In the genomic region with DNA sequence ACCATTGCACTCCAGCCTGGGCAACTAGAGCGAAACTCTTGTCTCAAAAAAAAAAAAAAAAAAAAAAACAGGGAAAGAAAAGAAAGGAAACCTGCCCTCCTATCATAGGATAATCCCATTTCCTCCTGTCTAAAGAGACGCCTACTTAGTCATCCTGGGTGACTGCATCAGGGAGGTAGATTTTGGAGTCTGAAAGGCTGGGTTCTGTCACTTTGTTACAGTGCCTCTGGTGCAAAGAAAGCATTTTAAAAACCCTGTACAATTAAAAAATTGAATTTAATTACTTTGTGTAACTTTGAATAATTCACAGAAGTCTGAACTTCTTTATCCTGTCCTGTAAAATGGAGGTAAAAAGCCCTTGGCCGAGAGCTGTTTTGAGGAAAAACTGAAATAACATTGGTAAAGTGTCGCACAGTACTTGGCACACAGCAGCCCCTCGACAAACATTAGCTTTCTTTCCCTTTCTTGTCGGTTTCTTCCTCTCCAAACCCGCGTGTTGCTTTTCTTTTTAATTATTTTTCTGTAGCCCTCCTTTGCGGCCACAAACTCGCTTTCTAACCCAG, we compare ENCODE assay signal across 8 cellular contexts. TPM values are rescaled to one million over a fixed set of nuclear protein-coding genes. Genes with fewer than 3 reads are reported as not detected.
A peak's percentile ranks its signal among the peaks of the same experiment; 100 is the strongest.
DNase-seq lines count a peak whose midpoint lies in the region; ATAC-seq and TF ChIP-seq lines count a peak whose summit lies in the region.

No MANE protein-coding gene starts in this region.

- DNase-seq in left ventricle myocardium inferior (no peak), Right ventricle myocardium superior (no peak), WERI-Rb-1 (no peak), glomerular visceral epithelial cell (ENCODE audit: extremely low spot score) (peak; percentile 64), dedifferentiated amniotic fluid mesenchymal stem cell (ENCODE audit: extremely low spot score) (no peak)

- H3K27ac ChIP-seq in left ventricle myocardium inferior (replicated peaks) (peak overlapping the region; percentile 88), WERI-Rb-1 (peak overlapping the region; percentile 81), skeletal muscle tissue (ENCODE audit: low read depth, low read length) (peak overlapping the region; percentile 69)

- H3K4me1 ChIP-seq in left ventricle myocardium inferior, result peaks cover 26% of the 10 kb centered on the region
- H3K4me1 ChIP-seq in skeletal muscle tissue (ENCODE audit: control insufficient read depth in 3 of 3, insufficient read depth in 3 of 3, low read length in 3 of 3), result peaks cover 3 to 12% (median 7%) of the 10 kb centered on the region in 3 donors

- H3K4me3 ChIP-seq in left ventricle myocardium inferior, result peak overlapping the region; percentile 88
- peak overlapping the region; percentile 87 for H3K4me3 ChIP-seq in WERI-Rb-1 (ENCODE audit: low read depth, low read length)
- peak overlapping the region; percentile 73 to 91 (median 80) for H3K4me3 ChIP-seq in skeletal muscle tissue (ENCODE audit: low read length in 3 of 3)

- H3K9me3 ChIP-seq in left ventricle myocardium inferior (replicated peaks) (no peaks in the 10 kb centered on the region), WERI-Rb-1 (ENCODE audit: severe bottlenecking) (no peaks in the 10 kb centered on the region), skeletal muscle tissue (ENCODE audit: control insufficient read depth in 3 of 3, low read length in 3 of 3) (no peaks in the 10 kb centered on the region)

- peak overlapping the region; percentile 73 to 87 (median 82) for H3K9ac ChIP-seq in skeletal muscle tissue (ENCODE audit: low read depth in 1 of 3, low read length in 3 of 3)

- ATAC-seq in Right ventricle myocardium superior (ENCODE audit: poor library complexity), result no peak
- no peak for ATAC-seq in GM18909 (IDR thresholded peaks at IDR 0.05; ENCODE audit: poor library complexity, unreplicated experiment)
- no peak for ATAC-seq in HG02588 (IDR thresholded peaks at IDR 0.05; ENCODE audit: unreplicated experiment)

- intact Hi-C loops in left ventricle myocardium inferior (cut with micrococcal nuclease) (no loop called here), Right ventricle myocardium superior (cut with DNase I) (loop anchor here (10.0 kb wide), 1 partner anchor 46 kb away; a partner anchor contains a TSS)

- TF ChIP-seq CTCF in left ventricle myocardium inferior (IDR thresholded peaks at IDR 0.05; ENCODE audit: borderline replicate concordance), result no peak
- no peak for TF ChIP-seq CTCF in WERI-Rb-1 (IDR thresholded peaks at IDR 0.05; ENCODE audit: low read depth, low read length)

- H3K36me3 ChIP-seq in left ventricle myocardium inferior (no peaks in the 10 kb centered on the region), WERI-Rb-1 (peaks cover 18% of the 10 kb centered on the region), skeletal muscle tissue (ENCODE audit: control insufficient read depth in 3 of 3, insufficient read depth in 3 of 3, low read length in 3 of 3) (no peaks in the 10 kb centered on the region)

- no peaks in the 10 kb centered on the region for H3K27me3 ChIP-seq in left ventricle myocardium inferior (ENCODE audit: low read depth)
- H3K27me3 ChIP-seq in WERI-Rb-1 (ENCODE audit: insufficient read depth, low read depth, severe bottlenecking), result no peaks in the 10 kb centered on the region
- no peaks in the 10 kb centered on the region for H3K27me3 ChIP-seq in skeletal muscle tissue (ENCODE audit: control insufficient read depth in 3 of 3, insufficient read depth in 3 of 3, low read length in 3 of 3)

RNA-seq across cellular contexts. Expression of a gene that starts 0.7 kb away (rescaled TPM):
- total RNA-seq in left ventricle myocardium inferior, result 40.4 TPM
- 41.0 TPM for total RNA-seq in Right ventricle myocardium superior
- 37.6 TPM for total RNA-seq in skeletal muscle tissue

RNA-seq across cellular contexts. Expression of a gene that starts 40.2 kb away (rescaled TPM):
- total RNA-seq in left ventricle myocardium inferior (0.63 TPM), Right ventricle myocardium superior (0.51 TPM), skeletal muscle tissue (2.1 TPM)

RNA-seq across cellular contexts. Expression of a gene that starts 44.2 kb away (rescaled TPM):
- total RNA-seq in left ventricle myocardium inferior, result 7.9 TPM
- 8.1 TPM for total RNA-seq in Right ventricle myocardium superior
- 1.6 TPM for total RNA-seq in skeletal muscle tissue

RNA-seq across cellular contexts. Expression of a gene that starts 44.8 kb away (rescaled TPM):
- total RNA-seq in left ventricle myocardium inferior (10.0 TPM), Right ventricle myocardium superior (16.1 TPM), skeletal muscle tissue (31.8 TPM)
